21 cellular contexts compared by ENCODE assay signal in the genomic region with DNA sequence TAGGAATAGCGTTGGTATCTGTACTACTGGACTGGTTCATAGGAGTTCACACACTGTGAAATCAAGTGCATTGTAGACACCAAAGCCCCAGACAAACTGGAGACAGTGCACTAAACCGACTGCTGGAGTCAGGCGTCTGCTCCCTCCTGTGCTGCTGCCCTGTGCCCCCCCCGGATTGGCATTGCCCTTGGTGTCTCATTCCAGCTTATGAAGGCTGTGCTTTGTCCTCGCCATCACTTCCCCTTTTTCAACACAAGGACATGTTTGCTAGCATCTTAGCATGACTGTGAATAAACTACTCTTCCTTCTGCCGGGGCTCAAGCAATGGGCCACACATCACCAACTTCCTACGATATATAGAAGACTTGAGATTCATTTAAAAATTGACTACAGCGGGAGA.
A peak's percentile ranks its signal among the peaks of the same experiment; 100 is the strongest.
DNase-seq lines count a peak whose midpoint lies in the region; ATAC-seq, FAIRE-seq and TF ChIP-seq lines count a peak whose summit lies in the region.
"Had no signal": no experiment of that assay in that cellular context is flagged by ENCODE, and none has a peak within 500 bp of the region (broad histone marks: within the 10 kb centered on the region; RNA-seq: fewer than 3 reads in every experiment).

No MANE protein-coding gene starts in this region.

- DNase-seq in GM12891 (ENCODE audit: insufficient read length, low spot score) (no peak), globus pallidus (ENCODE audit: low spot score) (peak; percentile 97), posterior cingulate gyrus (peak; percentile 59 to 96 (median 80)), progenitor cell of endocrine pancreas (ENCODE audit: low spot score, unreplicated experiment) (no peak), iPS-NIHi7 (ENCODE audit: extremely low spot score) (no peak)
- DNase-seq: activated CD4-positive, alpha-beta T cell treated with anti-CD3 and anti-CD28 coated beads for 36 hours; activated CD8-positive, alpha-beta memory T cell treated with anti-CD3 and anti-CD28 coated beads, Interleukin-2, amount 50 U/mL, for 4 hours; aorta; Calu3; GF-D8; lower lobe of right lung; NCI-H2029; NCI-H510A; T-helper 17 cell had no signal

- no peak overlapping the region for H3K4me3 ChIP-seq in OCI-LY3 (ENCODE audit: low read length)
- H3K4me3 ChIP-seq: HAP-1, lower lobe of right lung, right atrium auricular region, suprapubic skin had no signal

- H3K79me2 ChIP-seq in OCI-LY3 (ENCODE audit: low read length): no peaks in the 10 kb centered on the region

- peaks cover 18% of the 10 kb centered on the region for H3K36me3 Mint-ChIP-seq in progenitor cell of endocrine pancreas (ENCODE audit: insufficient read depth)

- no peak overlapping the region for H2AFZ ChIP-seq in OCI-LY3 (ENCODE audit: low read depth, low read length)

- TF ChIP-seq CTCF in OCI-LY3 (IDR thresholded peaks at IDR 0.05; ENCODE audit: low read depth, low read length) (no peak), progenitor cell of endocrine pancreas (IDR thresholded peaks at IDR 0.05; ENCODE audit: unreplicated experiment) (no peak)

- intact Hi-C loops in posterior cingulate gyrus (cut with DNase I): no loop called here

- H3K4me1 Mint-ChIP-seq in progenitor cell of endocrine pancreas (ENCODE audit: low read depth): peaks cover 13% of the 10 kb centered on the region
- H3K4me1 Mint-ChIP-seq: T-helper 17 cell had no signal

- H4K20me1 ChIP-seq in OCI-LY3 (ENCODE audit: insufficient read depth, low read length): no peaks in the 10 kb centered on the region

- FAIRE-seq in GM12891 (lab: Jason Lieb, UNC): peak; percentile 77

- no peak overlapping the region for H3K9ac ChIP-seq in OCI-LY3 (ENCODE audit: low read length)

- H3K27me3 Mint-ChIP-seq in progenitor cell of endocrine pancreas: no peaks in the 10 kb centered on the region

- peaks cover 48% of the 10 kb centered on the region for H3K4me1 ChIP-seq in OCI-LY3 (ENCODE audit: low read length)
- H3K4me1 ChIP-seq: HAP-1, lower lobe of right lung had no signal

- no peaks in the 10 kb centered on the region for H3K9me3 ChIP-seq in OCI-LY3 (ENCODE audit: insufficient read depth, low read length)
- H3K9me3 ChIP-seq: HAP-1, lower lobe of right lung, right atrium auricular region, suprapubic skin had no signal

- no peaks in the 10 kb centered on the region for H3K9me3 Mint-ChIP-seq in progenitor cell of endocrine pancreas (ENCODE audit: low read depth)
- H3K9me3 Mint-ChIP-seq: nephron had no signal

- no peak overlapping the region for H3K27ac Mint-ChIP-seq in progenitor cell of endocrine pancreas
- H3K27ac Mint-ChIP-seq: activated CD4-positive, alpha-beta T cell treated with anti-CD3 and anti-CD28 coated beads for 36 hours; nephron; T-helper 17 cell had no signal

- TF ChIP-seq POLR2A in GM12891 (IDR thresholded peaks at IDR 0.05; ENCODE audit: low read depth, low read length): no peak

- no peak for ATAC-seq in HG03095 (IDR thresholded peaks at IDR 0.05; ENCODE audit: unreplicated experiment)
- ATAC-seq in GM19463 (IDR thresholded peaks at IDR 0.05; ENCODE audit: unreplicated experiment): no peak
- ATAC-seq: activated CD4-positive, alpha-beta T cell treated with anti-CD3 and anti-CD28 coated beads for 36 hours; lower lobe of right lung; T-helper 17 cell had no signal

- H3K4me3 Mint-ChIP-seq in progenitor cell of endocrine pancreas (ENCODE audit: low read depth): no peak overlapping the region
- H3K4me3 Mint-ChIP-seq: activated CD4-positive, alpha-beta T cell treated with anti-CD3 and anti-CD28 coated beads for 36 hours; nephron; T-helper 17 cell had no signal

- H3K36me3 ChIP-seq in OCI-LY3 (replicated peaks; ENCODE audit: low read depth, low read length): peaks cover 6% of the 10 kb centered on the region
- H3K36me3 ChIP-seq: HAP-1, right atrium auricular region had no signal

- H3K27me3 ChIP-seq in OCI-LY3 (ENCODE audit: low read depth, low read length): no peaks in the 10 kb centered on the region
- H3K27me3 ChIP-seq: right atrium auricular region, suprapubic skin had no signal

- H3K4me2 ChIP-seq in OCI-LY3 (ENCODE audit: low read length): peak overlapping the region; percentile 5

- H3K27ac ChIP-seq in OCI-LY3 (ENCODE audit: low read length): no peak overlapping the region
- H3K27ac ChIP-seq: lower lobe of right lung, right atrium auricular region, suprapubic skin had no signal

TF ChIP-seq in GM12891, 5 proteins besides CTCF, POLR2A, EP300 and RAD21:
- peak; percentile 94 for TF ChIP-seq SPI1 (IDR thresholded peaks at IDR 0.05; ENCODE audit: low read depth, low read length)
- TF ChIP-seq POLR2AphosphoS5 (IDR thresholded peaks at IDR 0.05; ENCODE audit: low read depth, low read length): no peak
- TF ChIP-seq TAF1 (IDR thresholded peaks at IDR 0.05; ENCODE audit: low read depth, low read length): no peak
TF ChIP-seq in GM12891: peak in this region for 1.

Comparison
In these comparisons a context has a peak if more than half of its experiments do, and no peak if none do; other contexts are left out.
1. DNase-seq: peak in globus pallidus (single experiment) and posterior cingulate gyrus (10 of 10); none in GM12891 (single experiment), progenitor cell of endocrine pancreas (single experiment) and iPS-NIHi7 (single experiment).